1 cellular context compared by ENCODE assay signal in the genomic region with DNA sequence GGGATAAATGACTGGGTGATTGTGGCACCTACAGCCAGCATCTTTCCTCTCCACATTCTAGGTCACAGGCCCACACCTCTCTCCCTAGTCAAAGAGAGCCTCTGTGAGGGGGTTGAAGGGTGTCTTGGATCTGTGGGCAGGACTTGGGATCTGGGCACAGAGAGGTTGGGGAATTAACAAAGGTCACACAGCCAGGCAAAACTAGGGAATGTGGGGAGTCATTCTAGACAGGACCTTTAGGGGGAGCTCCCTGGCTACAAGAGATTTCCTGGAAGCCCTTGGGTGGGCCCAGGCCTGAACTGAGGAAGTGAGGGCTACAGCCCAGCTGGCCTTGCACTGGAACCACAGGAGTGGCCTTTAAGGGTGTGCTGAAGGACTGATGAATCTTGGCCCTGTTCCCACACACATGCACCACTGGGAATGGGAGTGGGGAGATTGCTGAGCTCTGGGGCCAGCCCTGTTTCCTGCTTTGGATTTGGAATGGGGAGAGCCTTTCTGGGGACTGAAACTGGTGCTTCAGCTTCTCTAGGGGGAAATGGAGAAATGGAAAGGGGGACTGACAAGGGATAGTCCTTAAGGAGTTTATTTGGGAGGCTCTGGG.
A peak's percentile ranks its signal among the peaks of the same experiment; 100 is the strongest.
TF ChIP-seq lines count a peak whose summit lies in the region.

No MANE protein-coding gene starts in this region.

TF ChIP-seq in K562, 482 proteins besides CTCF, POLR2A, EP300 and RAD21 (continued from another document and continues in another):
- TF ChIP-seq ATF6 (CRISPR knock-in tag; IDR thresholded peaks at IDR 0.05) = no peak
- TF ChIP-seq, protein P1, sequence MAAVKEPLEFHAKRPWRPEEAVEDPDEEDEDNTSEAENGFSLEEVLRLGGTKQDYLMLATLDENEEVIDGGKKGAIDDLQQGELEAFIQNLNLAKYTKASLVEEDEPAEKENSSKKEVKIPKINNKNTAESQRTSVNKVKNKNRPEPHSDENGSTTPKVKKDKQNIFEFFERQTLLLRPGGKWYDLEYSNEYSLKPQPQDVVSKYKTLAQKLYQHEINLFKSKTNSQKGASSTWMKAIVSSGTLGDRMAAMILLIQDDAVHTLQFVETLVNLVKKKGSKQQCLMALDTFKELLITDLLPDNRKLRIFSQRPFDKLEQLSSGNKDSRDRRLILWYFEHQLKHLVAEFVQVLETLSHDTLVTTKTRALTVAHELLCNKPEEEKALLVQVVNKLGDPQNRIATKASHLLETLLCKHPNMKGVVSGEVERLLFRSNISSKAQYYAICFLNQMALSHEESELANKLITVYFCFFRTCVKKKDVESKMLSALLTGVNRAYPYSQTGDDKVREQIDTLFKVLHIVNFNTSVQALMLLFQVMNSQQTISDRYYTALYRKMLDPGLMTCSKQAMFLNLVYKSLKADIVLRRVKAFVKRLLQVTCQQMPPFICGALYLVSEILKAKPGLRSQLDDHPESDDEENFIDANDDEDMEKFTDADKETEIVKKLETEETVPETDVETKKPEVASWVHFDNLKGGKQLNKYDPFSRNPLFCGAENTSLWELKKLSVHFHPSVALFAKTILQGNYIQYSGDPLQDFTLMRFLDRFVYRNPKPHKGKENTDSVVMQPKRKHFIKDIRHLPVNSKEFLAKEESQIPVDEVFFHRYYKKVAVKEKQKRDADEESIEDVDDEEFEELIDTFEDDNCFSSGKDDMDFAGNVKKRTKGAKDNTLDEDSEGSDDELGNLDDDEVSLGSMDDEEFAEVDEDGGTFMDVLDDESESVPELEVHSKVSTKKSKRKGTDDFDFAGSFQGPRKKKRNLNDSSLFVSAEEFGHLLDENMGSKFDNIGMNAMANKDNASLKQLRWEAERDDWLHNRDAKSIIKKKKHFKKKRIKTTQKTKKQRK (IDR thresholded peaks at IDR 0.05; ENCODE audit: borderline replicate concordance, low read depth, low read length) = no peak
- TF ChIP-seq, protein P2, sequence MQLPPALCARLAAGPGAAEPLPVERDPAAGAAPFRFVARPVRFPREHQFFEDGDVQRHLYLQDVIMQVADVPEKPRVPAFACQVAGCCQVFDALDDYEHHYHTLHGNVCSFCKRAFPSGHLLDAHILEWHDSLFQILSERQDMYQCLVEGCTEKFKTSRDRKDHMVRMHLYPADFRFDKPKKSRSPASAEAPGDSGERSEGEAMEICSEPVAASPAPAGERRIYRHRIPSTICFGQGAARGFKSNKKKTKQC (CRISPR knock-in tag; IDR thresholded peaks at IDR 0.05) = 0 out of 2 replicates have a peak, but pooled peaks have one; percentile 19
- TF ChIP-seq POLR3A (IDR thresholded peaks at IDR 0.05; ENCODE audit: borderline replicate concordance, extremely low read depth, insufficient read depth, insufficient read length) = no peak
- TF ChIP-seq RCOR1 (IDR thresholded peaks at IDR 0.05; ENCODE audit: borderline replicate concordance in 1 of 2, low read depth in 2 of 2, low read length in 2 of 2) = peak in 1 of 2 experiments; percentile 93; a peak in 3 of 4 replicates
- TF ChIP-seq EZH2 (IDR thresholded peaks at IDR 0.05; ENCODE audit: borderline replicate concordance, low read depth, low read length) = no peak
- peak; percentile 59 for TF ChIP-seq POLR2AphosphoS5 (IDR thresholded peaks at IDR 0.05; ENCODE audit: control insufficient read depth, insufficient read depth, low read depth, low read length)
- no peak for TF ChIP-seq PHTF2 (CRISPR knock-in tag; IDR thresholded peaks at IDR 0.05)
- no peak for TF ChIP-seq HLTF (IDR thresholded peaks at IDR 0.05)
- TF ChIP-seq TGIF2 (CRISPR knock-in tag; IDR thresholded peaks at IDR 0.05) = no peak
- peak; percentile 99 for TF ChIP-seq TFAP4 (CRISPR knock-in tag; IDR thresholded peaks at IDR 0.05; ENCODE audit: borderline replicate concordance)
- peak in 1 of 2 experiments; percentile 18; a peak in 1 of 4 replicates for TF ChIP-seq MLLT1 (IDR thresholded peaks at IDR 0.05)
- TF ChIP-seq DMBX1 (CRISPR knock-in tag; IDR thresholded peaks at IDR 0.05; ENCODE audit: borderline replicate concordance) = peak; percentile 41; the same call in 1 of the 2 replicates
- TF ChIP-seq PHF20 (IDR thresholded peaks at IDR 0.05; ENCODE audit: partially characterized antibody) = peak; percentile 74
- no peak for TF ChIP-seq NR0B1 (IDR thresholded peaks at IDR 0.05; ENCODE audit: partially characterized antibody)
- no peak for TF ChIP-seq SRSF1 (IDR thresholded peaks at IDR 0.05; ENCODE audit: low read depth, low read length)
- no peak for TF ChIP-seq MXD1 (CRISPR knock-in tag; IDR thresholded peaks at IDR 0.05; ENCODE audit: borderline replicate concordance, poor library complexity, severe bottlenecking)
- peak in 1 of 2 experiments; percentile 60; a peak in 1 of 4 replicates for TF ChIP-seq NONO (IDR thresholded peaks at IDR 0.05; ENCODE audit: low read depth in 2 of 2, low read length in 1 of 2)
- TF ChIP-seq, protein P3, sequence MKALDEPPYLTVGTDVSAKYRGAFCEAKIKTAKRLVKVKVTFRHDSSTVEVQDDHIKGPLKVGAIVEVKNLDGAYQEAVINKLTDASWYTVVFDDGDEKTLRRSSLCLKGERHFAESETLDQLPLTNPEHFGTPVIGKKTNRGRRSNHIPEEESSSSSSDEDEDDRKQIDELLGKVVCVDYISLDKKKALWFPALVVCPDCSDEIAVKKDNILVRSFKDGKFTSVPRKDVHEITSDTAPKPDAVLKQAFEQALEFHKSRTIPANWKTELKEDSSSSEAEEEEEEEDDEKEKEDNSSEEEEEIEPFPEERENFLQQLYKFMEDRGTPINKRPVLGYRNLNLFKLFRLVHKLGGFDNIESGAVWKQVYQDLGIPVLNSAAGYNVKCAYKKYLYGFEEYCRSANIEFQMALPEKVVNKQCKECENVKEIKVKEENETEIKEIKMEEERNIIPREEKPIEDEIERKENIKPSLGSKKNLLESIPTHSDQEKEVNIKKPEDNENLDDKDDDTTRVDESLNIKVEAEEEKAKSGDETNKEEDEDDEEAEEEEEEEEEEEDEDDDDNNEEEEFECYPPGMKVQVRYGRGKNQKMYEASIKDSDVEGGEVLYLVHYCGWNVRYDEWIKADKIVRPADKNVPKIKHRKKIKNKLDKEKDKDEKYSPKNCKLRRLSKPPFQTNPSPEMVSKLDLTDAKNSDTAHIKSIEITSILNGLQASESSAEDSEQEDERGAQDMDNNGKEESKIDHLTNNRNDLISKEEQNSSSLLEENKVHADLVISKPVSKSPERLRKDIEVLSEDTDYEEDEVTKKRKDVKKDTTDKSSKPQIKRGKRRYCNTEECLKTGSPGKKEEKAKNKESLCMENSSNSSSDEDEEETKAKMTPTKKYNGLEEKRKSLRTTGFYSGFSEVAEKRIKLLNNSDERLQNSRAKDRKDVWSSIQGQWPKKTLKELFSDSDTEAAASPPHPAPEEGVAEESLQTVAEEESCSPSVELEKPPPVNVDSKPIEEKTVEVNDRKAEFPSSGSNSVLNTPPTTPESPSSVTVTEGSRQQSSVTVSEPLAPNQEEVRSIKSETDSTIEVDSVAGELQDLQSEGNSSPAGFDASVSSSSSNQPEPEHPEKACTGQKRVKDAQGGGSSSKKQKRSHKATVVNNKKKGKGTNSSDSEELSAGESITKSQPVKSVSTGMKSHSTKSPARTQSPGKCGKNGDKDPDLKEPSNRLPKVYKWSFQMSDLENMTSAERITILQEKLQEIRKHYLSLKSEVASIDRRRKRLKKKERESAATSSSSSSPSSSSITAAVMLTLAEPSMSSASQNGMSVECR (CRISPR knock-in tag; IDR thresholded peaks at IDR 0.05) = peak; percentile 88
- TF ChIP-seq SMAD4 (CRISPR knock-in tag; conservative IDR thresholded peaks at IDR 0.05) = 0 out of 2 replicates have a peak, but pooled peaks have one; percentile 49
- TF ChIP-seq ARNT (IDR thresholded peaks at IDR 0.05) = peak; percentile 54 to 89; a peak in 2 of 4 replicates
- peak in 1 of 2 experiments; percentile 6 for TF ChIP-seq E2F6 (IDR thresholded peaks at IDR 0.05; ENCODE audit: borderline replicate concordance in 1 of 2, extremely low read depth in 1 of 2, insufficient read depth in 1 of 2, insufficient read length in 1 of 2, low read depth in 1 of 2, low read length in 1 of 2, poor library complexity in 1 of 2, severe bottlenecking in 1 of 2)
- TF ChIP-seq DEAF1 (CRISPR knock-in tag; IDR thresholded peaks at IDR 0.05) = peak; percentile 80
- peak; percentile 63; the same call in 1 of the 2 replicates for TF ChIP-seq ZNF24 (IDR thresholded peaks at IDR 0.05)
- TF ChIP-seq, protein P4, sequence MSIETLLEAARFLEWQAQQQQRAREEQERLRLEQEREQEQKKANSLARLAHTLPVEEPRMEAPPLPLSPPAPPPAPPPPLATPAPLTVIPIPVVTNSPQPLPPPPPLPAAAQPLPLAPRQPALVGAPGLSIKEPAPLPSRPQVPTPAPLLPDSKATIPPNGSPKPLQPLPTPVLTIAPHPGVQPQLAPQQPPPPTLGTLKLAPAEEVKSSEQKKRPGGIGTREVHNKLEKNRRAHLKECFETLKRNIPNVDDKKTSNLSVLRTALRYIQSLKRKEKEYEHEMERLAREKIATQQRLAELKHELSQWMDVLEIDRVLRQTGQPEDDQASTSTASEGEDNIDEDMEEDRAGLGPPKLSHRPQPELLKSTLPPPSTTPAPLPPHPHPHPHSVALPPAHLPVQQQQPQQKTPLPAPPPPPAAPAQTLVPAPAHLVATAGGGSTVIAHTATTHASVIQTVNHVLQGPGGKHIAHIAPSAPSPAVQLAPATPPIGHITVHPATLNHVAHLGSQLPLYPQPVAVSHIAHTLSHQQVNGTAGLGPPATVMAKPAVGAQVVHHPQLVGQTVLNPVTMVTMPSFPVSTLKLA (conservative IDR thresholded peaks at IDR 0.05) = peak; percentile 33 to 80; a peak in 2 of 4 replicates
- no peak for TF ChIP-seq HNRNPUL1 (IDR thresholded peaks at IDR 0.05; ENCODE audit: low read length)
- no peak for TF ChIP-seq STAT5B (CRISPR knock-in tag; IDR thresholded peaks at IDR 0.05)
- TF ChIP-seq SAFB (IDR thresholded peaks at IDR 0.05; ENCODE audit: borderline replicate concordance, low read depth, low read length) = no peak
- no peak for TF ChIP-seq ELF4 (CRISPR knock-in tag; IDR thresholded peaks at IDR 0.05)
- TF ChIP-seq HCFC1 (IDR thresholded peaks at IDR 0.05; ENCODE audit: low read depth, low read length) = no peak
- no peak for TF ChIP-seq TRIM28 (IDR thresholded peaks at IDR 0.05)
- no peak for TF ChIP-seq ZNF282 (CRISPR knock-in tag; IDR thresholded peaks at IDR 0.05)
- TF ChIP-seq CTBP1 (IDR thresholded peaks at IDR 0.05; ENCODE audit: borderline replicate concordance) = peak; percentile 71
- TF ChIP-seq HMG20A (CRISPR knock-in tag; conservative IDR thresholded peaks at IDR 0.05) = no peak
- TF ChIP-seq ZNF274 (IDR thresholded peaks at IDR 0.05; ENCODE audit: borderline replicate concordance, low read depth, low read length) = no peak
- TF ChIP-seq TAL1 (IDR thresholded peaks at IDR 0.05) = no peak
